Comparison of ENCODE assay signal across 29 cellular contexts in genomic region chr12:62001424-62001823, GRCh38.
"Had no signal": no experiment of that assay in that cellular context is flagged by ENCODE, and none has a peak within 500 bp of the region (broad histone marks: within the 10 kb centered on the region; RNA-seq: fewer than 3 reads in every experiment).

No MANE protein-coding gene starts in this region.

- H3K27ac Mint-ChIP-seq: dendritic cell treated with granulocyte-macrophage colony-stimulating factor and Interleukin-4, amounts not matched to agents 40 ng/mL and 50 ng/mL, for 4 days; effector memory CD8-positive, alpha-beta T cell; endodermal cell had no signal

- ATAC-seq: effector memory CD8-positive, alpha-beta T cell; esophagus mucosa; foreskin keratinocyte; gastrocnemius medialis; gastroesophageal sphincter; heart left ventricle; heart right ventricle had no signal

- FAIRE-seq: colon, endometrium, endothelial cell of umbilical vein, frontal cortex had no signal

- H3K4me3 ChIP-seq: colonic mucosa, coronary artery, dorsolateral prefrontal cortex, esophagus muscularis mucosa, esophagus squamous epithelium, gastrocnemius medialis, gastroesophageal sphincter, heart left ventricle, heart right ventricle had no signal

- H3K27me3 ChIP-seq: colonic mucosa, dorsolateral prefrontal cortex, esophagus muscularis mucosa, esophagus squamous epithelium, foreskin keratinocyte, gastrocnemius medialis, gastroesophageal sphincter, heart left ventricle had no signal

- H3K9me3 Mint-ChIP-seq: dendritic cell treated with granulocyte-macrophage colony-stimulating factor and Interleukin-4, amounts not matched to agents 40 ng/mL and 50 ng/mL, for 4 days; endodermal cell had no signal

- DNase-seq: colonic mucosa; cortex of kidney; dermis blood vessel endothelial cell; dorsolateral prefrontal cortex; effector CD4-positive, alpha-beta T cell; effector CD8-positive, alpha-beta T cell; effector memory CD4-positive, alpha-beta T cell; effector memory CD8-positive, alpha-beta T cell; endodermal cell; erythroblast; esophagus squamous epithelium; foreskin fibroblast; foreskin keratinocyte; foreskin melanocyte; gastrocnemius medialis; glutamatergic neuron; head of caudate nucleus; heart left ventricle; heart right ventricle had no signal

- H3K36me3 ChIP-seq: colonic mucosa, esophagus muscularis mucosa, esophagus squamous epithelium, gastrocnemius medialis, gastroesophageal sphincter, heart left ventricle, heart right ventricle had no signal

- H3K4me1 ChIP-seq: colonic mucosa, esophagus muscularis mucosa, esophagus squamous epithelium, foreskin keratinocyte, gastrocnemius medialis, gastroesophageal sphincter had no signal

- H3K4me1 Mint-ChIP-seq: endodermal cell had no signal

- H3K27me3 Mint-ChIP-seq: dendritic cell treated with granulocyte-macrophage colony-stimulating factor and Interleukin-4, amounts not matched to agents 40 ng/mL and 50 ng/mL, for 4 days; effector memory CD8-positive, alpha-beta T cell had no signal

- H3K27ac ChIP-seq: colonic mucosa, coronary artery, dorsolateral prefrontal cortex, epithelial cell of prostate, esophagus muscularis mucosa, esophagus squamous epithelium, foreskin keratinocyte, gastrocnemius medialis, gastroesophageal sphincter, heart left ventricle, heart right ventricle had no signal

- H3K9me3 ChIP-seq: colonic mucosa, esophagus muscularis mucosa, esophagus squamous epithelium, gastrocnemius medialis, gastroesophageal sphincter, heart left ventricle, heart right ventricle had no signal

- H3K4me3 Mint-ChIP-seq: dendritic cell treated with granulocyte-macrophage colony-stimulating factor and Interleukin-4, amounts not matched to agents 40 ng/mL and 50 ng/mL, for 4 days; effector memory CD8-positive, alpha-beta T cell; endodermal cell had no signal
